Comparison of ENCODE assay signal across 14 cellular contexts in the genomic region with DNA sequence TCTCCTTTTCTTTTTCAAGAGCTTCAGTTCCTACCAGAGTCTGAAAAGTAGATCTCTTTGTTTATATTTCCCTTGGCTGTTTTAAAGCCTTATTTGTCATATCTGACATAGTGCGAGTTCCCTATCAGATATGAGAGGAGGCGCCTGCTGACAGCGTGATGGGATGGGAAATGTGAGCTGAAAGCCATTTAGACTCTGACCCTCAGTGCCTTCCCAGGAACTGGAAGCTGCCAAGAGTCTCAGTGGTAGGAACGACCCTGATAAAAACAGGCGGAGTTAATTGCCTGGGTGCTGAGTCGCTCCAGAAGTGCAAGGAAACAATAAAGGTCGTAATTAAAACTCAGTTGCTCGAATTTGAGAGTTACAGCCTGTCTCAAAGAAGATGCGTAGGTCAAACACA.
"Had no signal": no experiment of that assay in that cellular context is flagged by ENCODE, and none has a peak within 500 bp of the region (broad histone marks: within the 10 kb centered on the region; RNA-seq: fewer than 3 reads in every experiment).

No MANE protein-coding gene starts in this region.

- H3K27me3 ChIP-seq: adrenal gland, dorsolateral prefrontal cortex, pancreas had no signal

- DNase-seq: activated CD4-positive, alpha-beta T cell treated with anti-CD3 and anti-CD28 coated beads for 4 hours; activated CD8-positive, alpha-beta T cell treated with anti-CD3 and anti-CD28 coated beads for 36 hours; activated effector memory CD4-positive, alpha-beta T cell treated with Interleukin-2 at 50 U/mL for 16 hours; activated T-cell treated with anti-CD3 and anti-CD28 coated beads, Interleukin-2, amount 50 U/mL, for 4 hours; adrenal gland; dorsolateral prefrontal cortex; hippocampal formation; kidney; pancreas; stimulated activated CD4-positive, alpha-beta T cell treated with anti-CD3 and anti-CD28 coated beads, Interleukin-2, amount 100 ng/mL, for 48 hours; T-helper 2 cell had no signal

- H3K27ac ChIP-seq: adrenal gland, dorsolateral prefrontal cortex, esophagus muscularis mucosa, pancreas had no signal

- H3K36me3 ChIP-seq: adrenal gland, esophagus muscularis mucosa, pancreas had no signal

- H3K27me3 Mint-ChIP-seq: activated CD8-positive, alpha-beta T cell treated with anti-CD3 and anti-CD28 coated beads for 36 hours had no signal

- H3K4me1 Mint-ChIP-seq: activated naive CD4-positive, alpha-beta T cell treated with anti-CD3 and anti-CD28 coated beads, Interleukin-2, amount 50 U/mL, for 24 hours; stimulated activated memory B cell treated with anti-CD40 and anti-IgM and Interleukin-4, amounts not matched to agents 10 μg/mL and 1 μg/mL and 100 μg/mL, for 72 hours had no signal

- H3K4me3 Mint-ChIP-seq: activated CD8-positive, alpha-beta T cell treated with anti-CD3 and anti-CD28 coated beads for 36 hours; activated naive CD4-positive, alpha-beta T cell treated with anti-CD3 and anti-CD28 coated beads, Interleukin-2, amount 50 U/mL, for 24 hours; activated T-cell treated with anti-CD3 and anti-CD28 coated beads, Interleukin-2, amount 50 U/mL, for 4 hours; stimulated activated memory B cell treated with anti-CD40 and anti-IgM and Interleukin-4, amounts not matched to agents 10 μg/mL and 1 μg/mL and 100 μg/mL, for 72 hours had no signal

- H3K9me3 Mint-ChIP-seq: activated CD8-positive, alpha-beta T cell treated with anti-CD3 and anti-CD28 coated beads for 36 hours; activated naive CD4-positive, alpha-beta T cell treated with anti-CD3 and anti-CD28 coated beads, Interleukin-2, amount 50 U/mL, for 24 hours; activated T-cell treated with anti-CD3 and anti-CD28 coated beads, Interleukin-2, amount 50 U/mL, for 4 hours had no signal

- H3K27ac Mint-ChIP-seq: activated CD8-positive, alpha-beta T cell treated with anti-CD3 and anti-CD28 coated beads for 36 hours; activated naive CD4-positive, alpha-beta T cell treated with anti-CD3 and anti-CD28 coated beads, Interleukin-2, amount 50 U/mL, for 24 hours; stimulated activated memory B cell treated with anti-CD40 and anti-IgM and Interleukin-4, amounts not matched to agents 10 μg/mL and 1 μg/mL and 100 μg/mL, for 72 hours had no signal

- H3K4me1 ChIP-seq: adrenal gland, esophagus muscularis mucosa, pancreas had no signal

- H3K36me3 Mint-ChIP-seq: activated naive CD4-positive, alpha-beta T cell treated with anti-CD3 and anti-CD28 coated beads, Interleukin-2, amount 50 U/mL, for 24 hours; stimulated activated memory B cell treated with anti-CD40 and anti-IgM and Interleukin-4, amounts not matched to agents 10 μg/mL and 1 μg/mL and 100 μg/mL, for 72 hours had no signal

- ATAC-seq: activated CD8-positive, alpha-beta T cell treated with anti-CD3 and anti-CD28 coated beads for 36 hours; activated T-cell treated with anti-CD3 and anti-CD28 coated beads, Interleukin-2, amount 50 U/mL, for 4 hours; pancreas; stimulated activated memory B cell treated with anti-CD40 and anti-IgM and Interleukin-4, amounts not matched to agents 10 μg/mL and 1 μg/mL and 100 μg/mL, for 72 hours had no signal

- H3K9me3 ChIP-seq: adrenal gland, pancreas had no signal

- H3K4me3 ChIP-seq: adrenal gland, dorsolateral prefrontal cortex, esophagus muscularis mucosa, pancreas had no signal
